ENCODE assay signal across 8 cellular contexts in the genomic region with DNA sequence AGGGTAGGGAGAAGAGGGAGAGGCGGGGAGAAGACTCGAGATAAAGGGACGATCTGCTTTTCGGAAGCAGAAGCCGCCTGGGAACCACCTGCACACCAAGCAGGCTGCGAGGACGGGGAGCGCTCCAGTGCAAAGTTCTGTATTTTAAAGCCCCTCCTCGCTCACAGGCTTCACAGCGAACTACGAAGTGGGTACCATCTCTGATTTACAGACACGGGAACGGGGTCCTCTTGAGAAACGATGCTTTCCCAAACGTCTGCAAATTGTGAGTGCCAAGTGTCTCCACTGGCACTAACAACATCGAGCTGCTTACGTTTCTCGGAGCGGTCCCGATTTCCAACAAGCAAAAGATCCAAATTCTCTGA. TPM values are rescaled to one million over a fixed set of nuclear protein-coding genes. Genes with fewer than 3 reads are reported as not detected.
DNase-seq lines count a peak whose midpoint lies in the region; ATAC-seq and TF ChIP-seq lines count a peak whose summit lies in the region.

No MANE protein-coding gene starts in this region.

- WGBS in trophoblast cell (ENCODE audit: extremely low coverage, insufficient coverage, insufficient read length): no CpG with 5 or more reads among the region's 20 CpGs

- H3K9ac ChIP-seq in trophoblast cell (ENCODE audit: low read length): no peak overlapping the region

- H3K27ac Mint-ChIP-seq in CD4-positive, CD25-positive, alpha-beta regulatory T cell: peak overlapping the region; percentile 76 to 90 (median 86)
- H3K27ac Mint-ChIP-seq in activated T-cell treated with anti-CD3 and anti-CD28 coated beads, Interleukin-2, amount 50 U/mL, for 24 hours: peak overlapping the region; percentile 60

- peaks cover 7% of the 10 kb centered on the region for H3K27me3 ChIP-seq in CD4-positive, CD25-positive, alpha-beta regulatory T cell (ENCODE audit: control insufficient read depth, insufficient read depth, low read length)
- no peaks in the 10 kb centered on the region for H3K27me3 ChIP-seq in trophoblast cell (ENCODE audit: insufficient read depth, low read length)

- H2BK120ac ChIP-seq in trophoblast cell (ENCODE audit: insufficient read depth, low read length, poor library complexity): no peak overlapping the region

- H3K36me3 ChIP-seq in CD4-positive, CD25-positive, alpha-beta regulatory T cell (ENCODE audit: control insufficient read depth, insufficient read depth, low read length): no peaks in the 10 kb centered on the region
- peaks cover 2 to 3% of the 10 kb centered on the region in 2 experiments for H3K36me3 ChIP-seq in trophoblast cell (ENCODE audit: control insufficient read depth in 1 of 2, insufficient read depth in 2 of 2, low read length in 2 of 2)

- peaks cover 11% of the 10 kb centered on the region for H3K79me1 ChIP-seq in trophoblast cell (ENCODE audit: low read length)

- no peaks in the 10 kb centered on the region for H3K9me3 ChIP-seq in CD4-positive, CD25-positive, alpha-beta regulatory T cell (ENCODE audit: control insufficient read depth in 2 of 2, low read length in 2 of 2)
- H3K9me3 ChIP-seq in trophoblast cell (ENCODE audit: insufficient read depth, low read depth, low read length): no peaks in the 10 kb centered on the region

- no peak overlapping the region for H4K12ac ChIP-seq in trophoblast cell (ENCODE audit: low read depth, low read length)

- peaks cover 0 to 26% (median 15%) of the 10 kb centered on the region in 4 donors for H3K4me1 Mint-ChIP-seq in CD4-positive, CD25-positive, alpha-beta regulatory T cell
- peaks cover 24% of the 10 kb centered on the region for H3K4me1 Mint-ChIP-seq in activated T-cell treated with anti-CD3 and anti-CD28 coated beads, Interleukin-2, amount 50 U/mL, for 24 hours (ENCODE audit: low read depth)

- peaks cover 30% of the 10 kb centered on the region for H3K27me3 Mint-ChIP-seq in CD4-positive, CD25-positive, alpha-beta regulatory T cell
- no peaks in the 10 kb centered on the region for H3K27me3 Mint-ChIP-seq in activated T-cell treated with anti-CD3 and anti-CD28 coated beads, Interleukin-2, amount 50 U/mL, for 24 hours

- H3K36me3 Mint-ChIP-seq in CD4-positive, CD25-positive, alpha-beta regulatory T cell: no peaks in the 10 kb centered on the region
- peaks cover 2% of the 10 kb centered on the region for H3K36me3 Mint-ChIP-seq in activated T-cell treated with anti-CD3 and anti-CD28 coated beads, Interleukin-2, amount 50 U/mL, for 24 hours (ENCODE audit: low read depth)

- H3K4me3 Mint-ChIP-seq in CD4-positive, CD25-positive, alpha-beta regulatory T cell: peak overlapping the region; percentile 86 to 93 (median 88)
- peak overlapping the region; percentile 86 for H3K4me3 Mint-ChIP-seq in activated T-cell treated with anti-CD3 and anti-CD28 coated beads, Interleukin-2, amount 50 U/mL, for 24 hours

- peak overlapping the region; percentile 90 for H3K4me3 ChIP-seq in CD4-positive, CD25-positive, alpha-beta regulatory T cell (ENCODE audit: low read depth, low read length)
- H3K4me3 ChIP-seq in fibroblast of villous mesenchyme (ENCODE audit: low read depth, low read length) (peak overlapping the region; percentile 88), trophoblast cell (ENCODE audit: low read depth, low read length) (peak overlapping the region; percentile 84)

- no peak overlapping the region for H2AK5ac ChIP-seq in trophoblast cell (ENCODE audit: low read length)

- peak overlapping the region; percentile 96 for H2AFZ ChIP-seq in trophoblast cell (ENCODE audit: insufficient read depth, low read length, poor library complexity)

- no peak for TF ChIP-seq CTCF in fibroblast of villous mesenchyme (IDR thresholded peaks at IDR 0.05; ENCODE audit: insufficient read depth, low read depth, low read length)

- no peak overlapping the region for H2BK12ac ChIP-seq in trophoblast cell (ENCODE audit: low read length)

- no peak overlapping the region for H4K8ac ChIP-seq in trophoblast cell (ENCODE audit: low read depth, low read length)

- no peak for ATAC-seq in CD4-positive, CD25-positive, alpha-beta regulatory T cell (ENCODE audit: low read depth in 2 of 2)
- peak; percentile 5 for ATAC-seq in GM19328 (IDR thresholded peaks at IDR 0.05; ENCODE audit: unreplicated experiment)

- H3K27ac ChIP-seq in CD4-positive, CD25-positive, alpha-beta regulatory T cell (ENCODE audit: insufficient read depth, low read length, poor library complexity, severe bottlenecking): no peak overlapping the region
- H3K27ac ChIP-seq in trophoblast cell (ENCODE audit: low read depth, low read length): no peak overlapping the region

- DNase-seq in CD4-positive, CD25-positive, alpha-beta regulatory T cell: peak in 2 of 3 donors; percentile 1 to 44
- DNase-seq in LHCN-M2 (ENCODE audit: low read depth) (peak; percentile 1), fibroblast of villous mesenchyme (ENCODE audit: low read depth) (no peak), trophoblast cell (peak; percentile 11 to 22), SHP77 (lab: John Stamatoyannopoulos, UW) (no peak), GF-D8 (lab: John Stamatoyannopoulos, UW) (no peak)
- peak; percentile 60 for DNase-seq in activated T-cell treated with anti-CD3 and anti-CD28 coated beads, Interleukin-2, amount 50 U/mL, for 24 hours

- H3K9me3 Mint-ChIP-seq in CD4-positive, CD25-positive, alpha-beta regulatory T cell: no peaks in the 10 kb centered on the region
- H3K9me3 Mint-ChIP-seq in activated T-cell treated with anti-CD3 and anti-CD28 coated beads, Interleukin-2, amount 50 U/mL, for 24 hours: no peaks in the 10 kb centered on the region

- H3K4me2 ChIP-seq in trophoblast cell (ENCODE audit: low read length): peak overlapping the region; percentile 89

- no peak overlapping the region for H3K4ac ChIP-seq in trophoblast cell (ENCODE audit: low read depth, low read length)

- H3K79me2 ChIP-seq in trophoblast cell (ENCODE audit: control insufficient read depth, insufficient read depth, low read length, poor library complexity): peaks cover 21% of the 10 kb centered on the region

- no peak overlapping the region for H3K14ac ChIP-seq in trophoblast cell (ENCODE audit: low read length)

- no peak overlapping the region for H3K23ac ChIP-seq in trophoblast cell (ENCODE audit: low read length)

- H2BK5ac ChIP-seq in trophoblast cell (ENCODE audit: low read depth, low read length, poor library complexity): no peak overlapping the region

- no peak overlapping the region for H4K91ac ChIP-seq in trophoblast cell (ENCODE audit: low read depth, low read length)

- peaks cover 19% of the 10 kb centered on the region for H3K4me1 ChIP-seq in CD4-positive, CD25-positive, alpha-beta regulatory T cell (ENCODE audit: control insufficient read depth, insufficient read depth, low read length, poor library complexity, severe bottlenecking)
- peaks cover 6 to 23% of the 10 kb centered on the region in 2 experiments for H3K4me1 ChIP-seq in trophoblast cell (ENCODE audit: control insufficient read depth in 1 of 2, insufficient read depth in 2 of 2, low read length in 2 of 2)

- no peak overlapping the region for H3K18ac ChIP-seq in trophoblast cell (ENCODE audit: low read length)

RNA-seq across cellular contexts. Expression of gene STX3, which starts 0.7 kb away (rescaled TPM):
- 3.1 TPM for total RNA-seq in CD4-positive, CD25-positive, alpha-beta regulatory T cell
- polyA plus RNA-seq in CD4-positive, CD25-positive, alpha-beta regulatory T cell: 1 to 10 TPM in 2 of 4 donors, under 1 TPM in 2; 0.44 to 2.8 (median 1.3) TPM
- total RNA-seq in LHCN-M2 (2014; rRNA removed) (11.9 and 16.9 TPM in 2 replicates), fibroblast of villous mesenchyme (33.7 and 38.7 TPM in 2 replicates)
- polyA plus RNA-seq in LHCN-M2 (2012): 11.6 TPM
- polyA plus RNA-seq in trophoblast cell (2013): 90.1 and 92.6 TPM in 2 replicates

RNA-seq across cellular contexts. Expression of gene OR10V1, which starts 40.8 kb away (rescaled TPM):
- total RNA-seq in CD4-positive, CD25-positive, alpha-beta regulatory T cell: not detected
- not detected for polyA plus RNA-seq in CD4-positive, CD25-positive, alpha-beta regulatory T cell
- total RNA-seq in LHCN-M2 (2014; rRNA removed): not detected in 2 replicates
- polyA plus RNA-seq in LHCN-M2 (2012): not detected
- total RNA-seq in fibroblast of villous mesenchyme: not detected in 2 replicates
- not detected in 2 replicates for polyA plus RNA-seq in trophoblast cell (2013)

RNA-seq across cellular contexts. Expression of gene MRPL16, which starts 56.1 kb away (rescaled TPM):
- total RNA-seq in CD4-positive, CD25-positive, alpha-beta regulatory T cell: 26.9 TPM
- polyA plus RNA-seq in CD4-positive, CD25-positive, alpha-beta regulatory T cell: 10 to 100 TPM; 82.5 to 97.1 (median 91.3) TPM
- total RNA-seq in LHCN-M2 (2014; rRNA removed) (39.6 and 48.0 TPM in 2 replicates), fibroblast of villous mesenchyme (37.4 and 44.5 TPM in 2 replicates)
- polyA plus RNA-seq in LHCN-M2 (2012): 47.2 TPM
- 23.6 and 25.0 TPM in 2 replicates for polyA plus RNA-seq in trophoblast cell (2013)

Comparison
In these comparisons a context has a peak if more than half of its experiments do, and no peak if none do; other contexts are left out.
1. DNase-seq: peak in CD4-positive, CD25-positive, alpha-beta regulatory T cell (2 of 3), LHCN-M2 (single experiment), activated T-cell treated with anti-CD3 and anti-CD28 coated beads, Interleukin-2, amount 50 U/mL, for 24 hours (single experiment) and trophoblast cell (2 of 2); none in fibroblast of villous mesenchyme (single experiment), SHP77 (0 of 2) and GF-D8 (single experiment).
2. Peak in every context shown above with its lines, with median percentiles within 50 percentile points of each other: H3K4me3 ChIP-seq.